ENCODE assay signal across 15 cellular contexts in genomic region chr9:19642256-19642655, GRCh38.
DNase-seq lines count a peak whose midpoint lies in the region; ATAC-seq and FAIRE-seq lines count a peak whose summit lies in the region.
"Had no signal": no experiment of that assay in that cellular context is flagged by ENCODE, and none has a peak within 500 bp of the region (broad histone marks: within the 10 kb centered on the region; RNA-seq: fewer than 3 reads in every experiment).

No MANE protein-coding gene starts in this region.

- ATAC-seq in HG02970 (IDR thresholded peaks at IDR 0.05; ENCODE audit: low FRiP score, unreplicated experiment) = no peak
- ATAC-seq: activated naive CD8-positive, alpha-beta T cell treated with anti-CD3 and anti-CD28 coated beads, Interleukin-2, amount 50 U/mL, for 24 hours; left lobe of liver had no signal

- FAIRE-seq in frontal cortex (lab: Jason Lieb, UNC) = no peak

- peak; percentile 64 for DNase-seq in DMS 273 (lab: John Stamatoyannopoulos, UW; ENCODE audit: unreplicated experiment)
- DNase-seq in DMS 273 treated with DMSO at 0.1 percent for 48 hours (lab: John Stamatoyannopoulos, UW) = no peak
- DNase-seq in NCI-H146 (lab: John Stamatoyannopoulos, UW) = peak; percentile 70
- DNase-seq in caudate nucleus (lab: John Stamatoyannopoulos, UW) = peak in 46 of 61 donors; percentile 12 to 89 (median 52)
- DNase-seq in posterior cingulate gyrus = peak in 8 of 10 donors; percentile 22 to 95 (median 63)
- no peak for DNase-seq in activated CD4-positive, alpha-beta T cell treated with anti-CD3 and anti-CD28 coated beads for 1 hour
- DNase-seq in frontal cortex (ENCODE audit: low spot score in 2 of 2) = no peak
- DNase-seq: 8988T; activated naive CD8-positive, alpha-beta T cell treated with anti-CD3 and anti-CD28 coated beads, Interleukin-2, amount 50 U/mL, for 24 hours; Calu3; ovary; stimulated activated CD4-positive, alpha-beta T cell treated with anti-CD3 and anti-CD28 coated beads, Interleukin-2, amount 100 ng/mL, for 48 hours; T1000 had no signal

- H3K27ac ChIP-seq in caudate nucleus (ENCODE audit: low read depth, low read length) = peak overlapping the region; percentile 78
- H3K27ac ChIP-seq: ovary had no signal

- intact Hi-C loops in posterior cingulate gyrus (cut with DNase I) = loop anchor here (10.0 kb wide), 1 partner anchor 147 kb away; no protein-coding TSS in a partner anchor

Comparison
In these comparisons a context has a peak if more than half of its experiments do, and no peak if none do; other contexts are left out.
1. DNase-seq: peak in DMS 273 (single experiment), NCI-H146 (single experiment), caudate nucleus (46 of 61) and posterior cingulate gyrus (8 of 10); none in DMS 273 treated with DMSO at 0.1 percent for 48 hours (single experiment), activated CD4-positive, alpha-beta T cell treated with anti-CD3 and anti-CD28 coated beads for 1 hour (single experiment) and frontal cortex (0 of 2).